8 cellular contexts compared by ENCODE assay signal in genomic region chr9:13427587-13427986, GRCh38.
DNase-seq lines count a peak whose midpoint lies in the region; ATAC-seq and TF ChIP-seq lines count a peak whose summit lies in the region.

No MANE protein-coding gene starts in this region.

- no peak for TF ChIP-seq POLR2A in stomach (IDR thresholded peaks at IDR 0.05)

- intact Hi-C loops in stomach (cut with DNase I; ENCODE audit: low total_unique reads) = loop anchor here (10.0 kb wide), 1 partner anchor 977 kb away; no protein-coding TSS in a partner anchor
- intact Hi-C loops in posterior cingulate gyrus (cut with DNase I) = loop anchor here (2.0 kb wide), 2 partner anchors 261 to 925 kb away; no protein-coding TSS in a partner anchor

- H3K27ac ChIP-seq in right atrium auricular region (peak overlapping the region in 1 of 2 donors; percentile 17), stomach (no peak overlapping the region)

- H3K36me3 ChIP-seq in right atrium auricular region (no peaks in the 10 kb centered on the region), stomach (no peaks in the 10 kb centered on the region)

- WGBS in stomach, 5 donors = 0% methylated on average over 3 of the region's 3 CpGs

- TF ChIP-seq CTCF in WI38 (IDR thresholded peaks at IDR 0.05; ENCODE audit: low read depth, low read length) = peak; percentile 29; the same call in 1 of the 2 replicates
- TF ChIP-seq CTCF in right atrium auricular region (IDR thresholded peaks at IDR 0.05) = peak; percentile 84 to 85
- TF ChIP-seq CTCF in stomach (IDR thresholded peaks at IDR 0.05) = peak in 4 of 7 experiments; percentile 41 to 76 (median 62)

- H3K4me1 ChIP-seq in right atrium auricular region (peaks cover 0 to 9% of the 10 kb centered on the region in 2 donors), stomach (peaks cover 0 to 4% (median 3%) of the 10 kb centered on the region in 4 donors)

- no peaks in the 10 kb centered on the region for H3K27me3 ChIP-seq in right atrium auricular region
- no peaks in the 10 kb centered on the region for H3K27me3 ChIP-seq in stomach

- no peak for TF ChIP-seq EP300 in stomach (IDR thresholded peaks at IDR 0.05)

- ATAC-seq in GM21786 (IDR thresholded peaks at IDR 0.05; ENCODE audit: unreplicated experiment) = no peak

- DNase-seq in NOMO-1 treated with DMSO at 0.1 percent for 48 hours (lab: John Stamatoyannopoulos, UW; ENCODE audit: unreplicated experiment) = peak; percentile 29
- no peak for DNase-seq in NOMO-1 (lab: John Stamatoyannopoulos, UW; ENCODE audit: unreplicated experiment in 2 of 2)
- peak; percentile 60 for DNase-seq in NCI-H1694 (lab: John Stamatoyannopoulos, UW)
- no peak for DNase-seq in right atrium auricular region (ENCODE audit: low spot score)
- DNase-seq in stomach = no peak
- no peak for DNase-seq in posterior cingulate gyrus

- H3K4me3 ChIP-seq in WI38 (ENCODE audit: low read depth, low read length) = no peak overlapping the region
- no peak overlapping the region for H3K4me3 ChIP-seq in right atrium auricular region
- no peak overlapping the region for H3K4me3 ChIP-seq in stomach

- H3K9me3 ChIP-seq in right atrium auricular region (no peaks in the 10 kb centered on the region), stomach (no peaks in the 10 kb centered on the region)

Comparison
In these comparisons a context has a peak if more than half of its experiments do, and no peak if none do; other contexts are left out.
1. DNase-seq: peak in NOMO-1 treated with DMSO at 0.1 percent for 48 hours (single experiment) and NCI-H1694 (single experiment); none in NOMO-1 (0 of 2), right atrium auricular region (single experiment), stomach (single experiment) and posterior cingulate gyrus (0 of 10).
2. CTCF ChIP-seq: peak in every context shown above with its lines; median percentile 84 in right atrium auricular region; 62 in stomach; 29 in WI38.